1 cellular context compared by ENCODE assay signal in genomic region chr16:85750827-85751641, GRCh38.
A peak's percentile ranks its signal among the peaks of the same experiment; 100 is the strongest.
TF ChIP-seq lines count a peak whose summit lies in the region.

Gene C16orf74 (minus strand): TSS chr16:85751096. CDS start chr16:85735217, 15,879 bp downstream.

TF ChIP-seq in HEK293, 187 proteins besides CTCF, POLR2A, EP300 and RAD21 (continued from another document):
- TF ChIP-seq PRDM10 (tag by site-specific recombination; IDR thresholded peaks at IDR 0.05): no peak
- TF ChIP-seq ELK4 (IDR thresholded peaks at IDR 0.05; ENCODE audit: borderline replicate concordance, low read depth, low read length): no peak
- TF ChIP-seq ZNF24 (tag by site-specific recombination; IDR thresholded peaks at IDR 0.05): no peak
- TF ChIP-seq ZBTB11 (tag by site-specific recombination; conservative IDR thresholded peaks at IDR 0.05; ENCODE audit: low read depth): no peak
- peak; percentile 39 for TF ChIP-seq GLIS1 (tag by site-specific recombination; IDR thresholded peaks at IDR 0.05)
- TF ChIP-seq WT1 (tag by site-specific recombination; IDR thresholded peaks at IDR 0.05): 0 out of 2 replicates have a peak, but pooled peaks have one; percentile 10
- no peak for TF ChIP-seq ZNF10 (tag by site-specific recombination; IDR thresholded peaks at IDR 0.05)
- no peak for TF ChIP-seq OVOL3 (tag by site-specific recombination; IDR thresholded peaks at IDR 0.05)
- no peak for TF ChIP-seq OSR2 (tag by site-specific recombination; IDR thresholded peaks at IDR 0.05)
- TF ChIP-seq ZNF239 (tag by site-specific recombination; IDR thresholded peaks at IDR 0.05): no peak
- no peak for TF ChIP-seq ZNF514 (tag by site-specific recombination; IDR thresholded peaks at IDR 0.05)
- TF ChIP-seq AEBP2 (tag by site-specific recombination; IDR thresholded peaks at IDR 0.05; ENCODE audit: borderline replicate concordance): no peak
- TF ChIP-seq ZNF335 (tag by site-specific recombination; conservative IDR thresholded peaks at IDR 0.05): peak; percentile 54
- TF ChIP-seq ZNF571 (tag by site-specific recombination; IDR thresholded peaks at IDR 0.05): no peak
- TF ChIP-seq HOXC10 (CRISPR knock-in tag; IDR thresholded peaks at IDR 0.05): no peak
- no peak for TF ChIP-seq ZNF645 (tag by site-specific recombination; IDR thresholded peaks at IDR 0.05)
- TF ChIP-seq GLIS2 (tag by site-specific recombination; IDR thresholded peaks at IDR 0.05): peak; percentile 51
- TF ChIP-seq ZNF510 (tag by site-specific recombination; IDR thresholded peaks at IDR 0.05; ENCODE audit: insufficient replicate concordance): no peak
- peak; percentile 65; the same call in 1 of the 2 replicates for TF ChIP-seq ZBTB8A (tag by site-specific recombination; IDR thresholded peaks at IDR 0.05)
- no peak for TF ChIP-seq ZNF157 (tag by site-specific recombination; IDR thresholded peaks at IDR 0.05)
- TF ChIP-seq ZBTB20 (tag by site-specific recombination; IDR thresholded peaks at IDR 0.05): peak; percentile 20; the same call in 1 of the 2 replicates
- no peak for TF ChIP-seq ZNF426 (tag by site-specific recombination; IDR thresholded peaks at IDR 0.05)
- TF ChIP-seq ZNF664 (tag by site-specific recombination; IDR thresholded peaks at IDR 0.05): no peak
- no peak for TF ChIP-seq HOXA7 (CRISPR knock-in tag; IDR thresholded peaks at IDR 0.05; ENCODE audit: borderline replicate concordance)
- no peak for TF ChIP-seq ZNF629 (tag by site-specific recombination; IDR thresholded peaks at IDR 0.05)
- no peak for TF ChIP-seq ZNF223 (tag by site-specific recombination; IDR thresholded peaks at IDR 0.05)
- peak; percentile 59 for TF ChIP-seq ZNF423 (tag by site-specific recombination; IDR thresholded peaks at IDR 0.05)
- TF ChIP-seq ZBTB48 (tag by site-specific recombination; IDR thresholded peaks at IDR 0.05): no peak
- TF ChIP-seq PBX3 (CRISPR knock-in tag; IDR thresholded peaks at IDR 0.05): no peak
- peak; percentile 36; the same call in 1 of the 2 replicates for TF ChIP-seq PATZ1 (tag by site-specific recombination; IDR thresholded peaks at IDR 0.05)
- peak; percentile 18; the same call in 1 of the 2 replicates for TF ChIP-seq ZNF561 (tag by site-specific recombination; IDR thresholded peaks at IDR 0.05; ENCODE audit: borderline replicate concordance)
- TF ChIP-seq ZNF621 (tag by site-specific recombination; IDR thresholded peaks at IDR 0.05): no peak
- no peak for TF ChIP-seq ZNF654 (tag by site-specific recombination; IDR thresholded peaks at IDR 0.05; ENCODE audit: low read depth)
- TF ChIP-seq KLF9 (tag by site-specific recombination; IDR thresholded peaks at IDR 0.05; ENCODE audit: low read depth): no peak
- no peak for TF ChIP-seq TSHZ1 (tag by site-specific recombination; IDR thresholded peaks at IDR 0.05; ENCODE audit: borderline replicate concordance)
- TF ChIP-seq KLF1 (tag by site-specific recombination; IDR thresholded peaks at IDR 0.05): peak; percentile 46
TF ChIP-seq in HEK293: peak in this region for 12.
